In genomic region chr17:28710948-28711722, GRCh38 we compare ENCODE assay signal across 8 cellular contexts. TPM values are rescaled to one million over a fixed set of nuclear protein-coding genes. Genes with fewer than 3 reads are reported as not detected.
DNase-seq lines count a peak whose midpoint lies in the region; ATAC-seq and TF ChIP-seq lines count a peak whose summit lies in the region.

No MANE protein-coding gene starts in this region.

- H3K79me2 ChIP-seq in SK-N-SH (ENCODE audit: insufficient read depth): peaks cover 9% of the 10 kb centered on the region; the same call in 1 of the 2 replicates

- DNase-seq in GDM1 (lab: John Stamatoyannopoulos, UW): peak; percentile 94
- DNase-seq in HCEC 1CT: peak; percentile 87
- DNase-seq in NB4 (ENCODE audit: low read depth): peak; percentile 97
- DNase-seq in SK-N-SH: peak; percentile 99
- DNase-seq in activated naive CD8-positive, alpha-beta T cell treated with anti-CD3 and anti-CD28 coated beads for 36 hours: peak; percentile 95
- DNase-seq in head of caudate nucleus: peak; percentile 71 to 95 (median 89)
- DNase-seq in osteocyte (ENCODE audit: extremely low spot score, unreplicated experiment): peak; percentile 98
- DNase-seq in thoracic aorta (ENCODE audit: low spot score): peak; percentile 47

- no peak for TF ChIP-seq CTCF in NB4 (IDR thresholded peaks at IDR 0.05; ENCODE audit: low read depth, low read length)
- TF ChIP-seq CTCF in SK-N-SH (IDR thresholded peaks at IDR 0.05): no peak
- TF ChIP-seq CTCF in osteocyte (IDR thresholded peaks at IDR 0.05): no peak
- no peak for TF ChIP-seq CTCF in thoracic aorta (IDR thresholded peaks at IDR 0.05)

- intact Hi-C loops in head of caudate nucleus (cut with DNase I): loop anchor here (10.0 kb wide), 1 partner anchor 66 kb away; the partner anchor contains the start of gene BLTP2

- no peaks in the 10 kb centered on the region for H3K9me2 ChIP-seq in SK-N-SH

- H3K27ac ChIP-seq in SK-N-SH (ENCODE audit: low read depth in 2 of 2, low read length in 1 of 2): peak overlapping the region; percentile 78 to 90
- H3K27ac ChIP-seq in thoracic aorta: peak overlapping the region; percentile 85 to 91

- POLR2A ChIA-PET in SK-N-SH (lab: Yijun Ruan, JAX): interaction anchor here (0.6 to 3.2 kb wide), 6 partner anchors 10 to 240 kb away, joined by 3 to 46 read pairs (median 6); partner anchors contain the start of genes FLOT2, PHF12, RPL23A and SDF2

- H3K9me3 ChIP-seq in SK-N-SH (no peaks in the 10 kb centered on the region), thoracic aorta (no peaks in the 10 kb centered on the region)

- peak overlapping the region; percentile 88 for H3K4me3 Mint-ChIP-seq in activated naive CD8-positive, alpha-beta T cell treated with anti-CD3 and anti-CD28 coated beads for 36 hours
- H3K4me3 Mint-ChIP-seq in osteocyte (ENCODE audit: unreplicated experiment): peak overlapping the region; percentile 91

- no peaks in the 10 kb centered on the region for H4K20me1 ChIP-seq in SK-N-SH (ENCODE audit: insufficient read depth)

- TF ChIP-seq RAD21 in SK-N-SH (IDR thresholded peaks at IDR 0.05; ENCODE audit: low read length): no peak

- H3K4me2 ChIP-seq in SK-N-SH: peak overlapping the region; percentile 95

- H3K9me3 Mint-ChIP-seq in activated naive CD8-positive, alpha-beta T cell treated with anti-CD3 and anti-CD28 coated beads for 36 hours: no peaks in the 10 kb centered on the region
- no peaks in the 10 kb centered on the region for H3K9me3 Mint-ChIP-seq in osteocyte (ENCODE audit: unreplicated experiment)

- H3F3A ChIP-seq in SK-N-SH (replicated peaks; ENCODE audit: insufficient read depth): peaks cover 32% of the 10 kb centered on the region

- H3K9ac ChIP-seq in SK-N-SH: peak overlapping the region; percentile 90

- no peaks in the 10 kb centered on the region for H3K36me3 Mint-ChIP-seq in activated naive CD8-positive, alpha-beta T cell treated with anti-CD3 and anti-CD28 coated beads for 36 hours
- peaks cover 11% of the 10 kb centered on the region for H3K36me3 Mint-ChIP-seq in osteocyte (ENCODE audit: unreplicated experiment)

- 19% methylated on average over 26 of the region's 69 CpGs for WGBS in SK-N-SH (ENCODE audit: low lambda C conversion rate)

- H3K4me1 Mint-ChIP-seq in activated naive CD8-positive, alpha-beta T cell treated with anti-CD3 and anti-CD28 coated beads for 36 hours: peaks cover 16% of the 10 kb centered on the region
- H3K4me1 Mint-ChIP-seq in osteocyte (ENCODE audit: unreplicated experiment): peaks cover 37% of the 10 kb centered on the region

- CTCF ChIA-PET in SK-N-SH (lab: Yijun Ruan, JAX): interaction anchor here (0.7 to 4.1 kb wide), 9 partner anchors 9 to 191 kb away, joined by 3 to 25 read pairs (median 4); partner anchors contain the start of genes NEK8, RPL23A and TLCD1

- TF ChIP-seq EP300 in SK-N-SH (IDR thresholded peaks at IDR 0.05; ENCODE audit: borderline replicate concordance in 1 of 2, low read depth in 1 of 2, low read length in 1 of 2): 0 out of 4 replicates have a peak, but pooled peaks of 1 of the 2 experiments have one; percentile 9

- peaks cover 22% of the 10 kb centered on the region for H3K27me3 Mint-ChIP-seq in activated naive CD8-positive, alpha-beta T cell treated with anti-CD3 and anti-CD28 coated beads for 36 hours
- no peaks in the 10 kb centered on the region for H3K27me3 Mint-ChIP-seq in osteocyte (ENCODE audit: unreplicated experiment)

- peak overlapping the region; percentile 88 for H3K4me3 ChIP-seq in NB4 (ENCODE audit: low read depth, low read length)
- H3K4me3 ChIP-seq in SK-N-SH (ENCODE audit: low read depth in 2 of 2, low read length in 1 of 2): peak overlapping the region; percentile 59 to 69
- H3K4me3 ChIP-seq in thoracic aorta: peak overlapping the region; percentile 86

- TF ChIP-seq POLR2A in NB4 (IDR thresholded peaks at IDR 0.05; ENCODE audit: extremely low read depth, insufficient read length): peak; percentile 94

- peak overlapping the region; percentile 83; the same call in 1 of the 2 replicates for H2AFZ ChIP-seq in SK-N-SH (ENCODE audit: low read depth)

- H3K27me3 ChIP-seq in SK-N-SH (ENCODE audit: insufficient read depth) (no peaks in the 10 kb centered on the region), thoracic aorta (replicated peaks; ENCODE audit: insufficient read depth) (no peaks in the 10 kb centered on the region)

- H3K4me1 ChIP-seq in SK-N-SH (ENCODE audit: control insufficient read depth in 1 of 2, insufficient read depth in 2 of 2, low read depth in 1 of 2, low read length in 1 of 2) (peaks cover 0 to 12% of the 10 kb centered on the region in 2 experiments; a peak in 2 of 4 replicates), thoracic aorta (ENCODE audit: control insufficient read depth in 1 of 2, low read depth in 2 of 2) (peaks cover 8 to 29% of the 10 kb centered on the region in 2 donors)

- peak overlapping the region; percentile 94 for H3K27ac Mint-ChIP-seq in activated naive CD8-positive, alpha-beta T cell treated with anti-CD3 and anti-CD28 coated beads for 36 hours
- H3K27ac Mint-ChIP-seq in osteocyte (ENCODE audit: unreplicated experiment): peak overlapping the region; percentile 99

- ATAC-seq in thoracic aorta (ENCODE audit: insufficient number of reproducible peaks, low FRiP score, low read depth): peak; percentile 83

- no peaks in the 10 kb centered on the region for H3K36me3 ChIP-seq in SK-N-SH (replicated peaks in 1 of 2; ENCODE audit: control insufficient read depth in 1 of 2, insufficient read depth in 2 of 2, low read length in 1 of 2)
- peaks cover 20% of the 10 kb centered on the region for H3K36me3 ChIP-seq in thoracic aorta

TF ChIP-seq in SK-N-SH, 30 proteins besides CTCF, POLR2A, EP300 and RAD21 (continues in another document):
- TF ChIP-seq POLR2AphosphoS5 (IDR thresholded peaks at IDR 0.05; ENCODE audit: low read depth, low read length) (peak; percentile 91), CHD2 (IDR thresholded peaks at IDR 0.05; ENCODE audit: low read length, partially characterized antibody) (peak; percentile 14), GABPA (IDR thresholded peaks at IDR 0.05; ENCODE audit: low read depth) (no peak), FOSL2 (IDR thresholded peaks at IDR 0.05; ENCODE audit: borderline replicate concordance, low read depth) (no peak), SIN3A (IDR thresholded peaks at IDR 0.05; ENCODE audit: borderline replicate concordance, low read depth, low read length) (peak; percentile 68; the same call in 1 of the 2 replicates), GATA2 (CRISPR knock-in tag; IDR thresholded peaks at IDR 0.05) (no peak), TCF12 (IDR thresholded peaks at IDR 0.05) (no peak), IRF3 (IDR thresholded peaks at IDR 0.05; ENCODE audit: low read depth, low read length) (no peak), SMC3 (IDR thresholded peaks at IDR 0.05; ENCODE audit: low read depth, low read length) (no peak), NRF1 (IDR thresholded peaks at IDR 0.05; ENCODE audit: low read depth, low read length) (peak; percentile 37; the same call in 1 of the 2 replicates), TAF1 (IDR thresholded peaks at IDR 0.05; ENCODE audit: borderline replicate concordance, low read depth, low read length) (peak; percentile 88), MXI1 (IDR thresholded peaks at IDR 0.05; ENCODE audit: low read depth, low read length) (peak; percentile 64), MAX (IDR thresholded peaks at IDR 0.05; ENCODE audit: low read depth) (peak; percentile 54)

RNA-seq across cellular contexts. Expression of gene PROCA1, which starts 0.6 kb away (rescaled TPM):
- 6.4 and 7.1 TPM in 2 replicates for polyA plus RNA-seq in SK-N-SH (2012; rRNA removed)
- 2.3 and 3.3 TPM in 2 replicates for polyA plus RNA-seq in SK-N-SH (2012; cell fraction: cytosol; rRNA removed)
- polyA plus RNA-seq in SK-N-SH (2012; cell fraction: nucleus; rRNA removed): 41.6 and 58.1 TPM in 2 replicates
- 1 to 10 TPM; 3.1 to 3.9 TPM for total RNA-seq in activated naive CD8-positive, alpha-beta T cell treated with anti-CD3 and anti-CD28 coated beads for 36 hours
- total RNA-seq in osteocyte (2.1 and 3.0 TPM in 2 replicates), thoracic aorta (1 to 10 TPM; 1.1 to 1.8 TPM)

RNA-seq across cellular contexts. Expression of gene RAB34, which starts 6.5 kb away (rescaled TPM):
- polyA plus RNA-seq in SK-N-SH (2012; rRNA removed): 0.06 and 0.18 TPM in 2 replicates
- 0.03 and 0.22 TPM in 2 replicates for polyA plus RNA-seq in SK-N-SH (2012; cell fraction: cytosol; rRNA removed)
- 0.50 and 0.54 TPM in 2 replicates for polyA plus RNA-seq in SK-N-SH (2012; cell fraction: nucleus; rRNA removed)
- total RNA-seq in activated naive CD8-positive, alpha-beta T cell treated with anti-CD3 and anti-CD28 coated beads for 36 hours: 1 to 10 TPM; 7.6 to 8.2 TPM
- total RNA-seq in osteocyte (153 TPM in 2 replicates), thoracic aorta (100 to 1,000 TPM; 288 to 381 TPM)

RNA-seq across cellular contexts. Expression of gene RPL23A, which starts 8.7 kb away (rescaled TPM):
- polyA plus RNA-seq in SK-N-SH (2012; rRNA removed): 1,147 and 1,359 TPM in 2 replicates
- 1,566 and 2,493 TPM in 2 replicates for polyA plus RNA-seq in SK-N-SH (2012; cell fraction: cytosol; rRNA removed)
- polyA plus RNA-seq in SK-N-SH (2012; cell fraction: nucleus; rRNA removed): 219 and 277 TPM in 2 replicates
- 1,000 to 10,000 TPM; 2,447 to 2,533 TPM for total RNA-seq in activated naive CD8-positive, alpha-beta T cell treated with anti-CD3 and anti-CD28 coated beads for 36 hours
- total RNA-seq in osteocyte (1,390 and 1,395 TPM in 2 replicates), thoracic aorta (100 to 1,000 TPM; 279 to 387 TPM)

RNA-seq across cellular contexts. Expression of gene TLCD1, which starts 14.9 kb away (rescaled TPM):
- polyA plus RNA-seq in SK-N-SH (2012; rRNA removed): 18.3 and 21.6 TPM in 2 replicates
- 15.0 and 18.4 TPM in 2 replicates for polyA plus RNA-seq in SK-N-SH (2012; cell fraction: cytosol; rRNA removed)
- 6.5 and 7.8 TPM in 2 replicates for polyA plus RNA-seq in SK-N-SH (2012; cell fraction: nucleus; rRNA removed)
- total RNA-seq in activated naive CD8-positive, alpha-beta T cell treated with anti-CD3 and anti-CD28 coated beads for 36 hours: 10 to 100 TPM; 15.5 to 17.8 TPM
- 3.8 and 5.8 TPM in 2 replicates for total RNA-seq in osteocyte
- total RNA-seq in thoracic aorta: 1 to 10 TPM in 1 of 2 donors, not detected in 1; 1.9 TPM

RNA-seq across cellular contexts. Expression of gene NEK8, which starts 17.5 kb away (rescaled TPM):
- 6.0 and 11.0 TPM in 2 replicates for polyA plus RNA-seq in SK-N-SH (2012; rRNA removed)
- 3.3 and 3.7 TPM in 2 replicates for polyA plus RNA-seq in SK-N-SH (2012; cell fraction: cytosol; rRNA removed)
- polyA plus RNA-seq in SK-N-SH (2012; cell fraction: nucleus; rRNA removed): 26.3 and 30.9 TPM in 2 replicates
- 1 to 10 TPM; 4.8 to 5.6 TPM for total RNA-seq in activated naive CD8-positive, alpha-beta T cell treated with anti-CD3 and anti-CD28 coated beads for 36 hours
- total RNA-seq in osteocyte: 8.5 and 9.9 TPM in 2 replicates
- total RNA-seq in thoracic aorta: 1 to 10 TPM; 1.5 to 2.2 TPM

Comparison
In these comparisons a context has a peak if more than half of its experiments do, and no peak if none do; other contexts are left out.
1. Peak in every context shown above with its lines: DNase-seq, ATAC-seq, H3K4me3 ChIP-seq and H3K27ac ChIP-seq.
2. DNase-seq: peak in every context shown above with its lines; median percentile 99 in SK-N-SH; 98 in osteocyte; 97 in NB4; 95 in activated naive CD8-positive, alpha-beta T cell treated with anti-CD3 and anti-CD28 coated beads for 36 hours; 94 in GDM1; 89 in head of caudate nucleus; 87 in HCEC 1CT; 47 in thoracic aorta.
3. RNA of gene RAB34, which starts 6.5 kb away (total RNA-seq): 288 to 381 TPM in thoracic aorta and 153 TPM in osteocyte; 7.6 to 8.2 TPM in activated naive CD8-positive, alpha-beta T cell treated with anti-CD3 and anti-CD28 coated beads for 36 hours; every median in the first group is over 10 times any median in the second.